Comparison of ENCODE assay signal across 7 cellular contexts in the genomic region with DNA sequence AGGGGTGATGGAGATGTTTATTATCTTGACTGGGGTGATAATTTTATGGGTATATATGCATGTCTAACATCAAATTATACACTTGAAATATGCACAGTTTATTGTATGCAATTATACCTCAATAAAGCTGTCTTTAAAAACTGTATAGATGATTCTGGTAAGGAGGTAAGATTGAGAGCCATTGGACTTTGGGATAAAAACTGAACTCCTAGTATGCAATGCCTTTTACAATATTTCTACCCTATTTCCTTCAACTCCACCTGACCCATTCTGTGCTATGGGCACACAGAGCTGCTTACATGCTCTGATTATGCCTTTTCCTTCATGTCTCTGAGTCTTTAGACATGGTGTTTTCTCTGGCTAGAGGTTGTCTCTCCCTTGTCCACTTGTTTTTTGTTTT.
"Had no signal": no experiment of that assay in that cellular context is flagged by ENCODE, and none has a peak within 500 bp of the region (broad histone marks: within the 10 kb centered on the region; RNA-seq: fewer than 3 reads in every experiment).

No MANE protein-coding gene starts in this region.

- H3K9me3 Mint-ChIP-seq: GM23338, H9 had no signal

- ATAC-seq: GM23338 had no signal

- H3K4me3 ChIP-seq: GM23338 had no signal

- H3K27ac Mint-ChIP-seq: GM23338 had no signal

- DNase-seq: H9, HCEC 1CT, IMR-90 had no signal

- FAIRE-seq: H1, H54, HTR-8/SVneo had no signal

- H3K4me3 Mint-ChIP-seq: GM23338, H9 had no signal
